ENCODE assay signal across 21 cellular contexts in genomic region chr15:79903626-79904025, GRCh38. TPM values are rescaled to one million over a fixed set of nuclear protein-coding genes. Genes with fewer than 3 reads are reported as not detected.
DNase-seq lines count a peak whose midpoint lies in the region; ATAC-seq, FAIRE-seq and TF ChIP-seq lines count a peak whose summit lies in the region.
"Had no signal": no experiment of that assay in that cellular context is flagged by ENCODE, and none has a peak within 500 bp of the region (broad histone marks: within the 10 kb centered on the region; RNA-seq: fewer than 3 reads in every experiment).

No MANE protein-coding gene starts in this region.

- H3K9ac ChIP-seq in mammary epithelial cell (ENCODE audit: insufficient read depth, low read length) (no peak overlapping the region), K562 (ENCODE audit: insufficient read depth in 1 of 2, low read depth in 2 of 2, low read length in 2 of 2) (no peak overlapping the region)
- H3K9ac ChIP-seq: SK-N-SH had no signal

- dilution Hi-C loops in mammary epithelial cell (cut with HindIII; ENCODE audit: low sequenced_read_pairs), result no loop called here

- in situ Hi-C loops in mammary epithelial cell (cut with MboI; ENCODE audit: low sequenced_read_pairs in 2 of 2), result no loop called here
- in situ Hi-C loops in SK-MEL-5 (cut with HindIII; ENCODE audit: low pct_unique_long_range_greater_than_20kb, low sequenced_read_pairs), result no loop called here
- in situ Hi-C loops in K562 (cut with MboI), result loop anchor here (5.0 kb wide), 1 partner anchor 89 kb away; no protein-coding TSS in a partner anchor

- DNase-seq in MCF 10A (ENCODE audit: unreplicated experiment) (no peak), mammary epithelial cell (no peak), SK-MEL-5 (ENCODE audit: low read depth, low spot score) (peak; percentile 66), K562 (ENCODE audit: extremely low read depth in 1 of 4, low spot score in 3 of 4) (no peak), NCI-H524 (lab: John Stamatoyannopoulos, UW) (no peak)
- no peak for DNase-seq in stimulated activated CD4-positive, alpha-beta T cell treated with anti-CD3 and anti-CD28 coated beads, Interleukin-1b, Interleukin-23, amount 100 ng/mL, for 48 hours
- DNase-seq: DMS 273 treated with DMSO at 0.1 percent for 48 hours, DND-41, H9, Kasumi-1, MM.1S, NCI-H1092, NCI-H1436 treated with DMSO at 0.1 percent for 48 hours, NCI-H2029, NCI-H510A, NCI-H774, SHP77, SK-N-SH had no signal

- H3K9me3 ChIP-seq in mammary epithelial cell (replicated peaks; ENCODE audit: insufficient read depth, low read length), result no peaks in the 10 kb centered on the region
- H3K9me3 ChIP-seq in K562 (replicated peaks; ENCODE audit: control insufficient read depth, insufficient read depth, low read depth, low read length), result no peaks in the 10 kb centered on the region
- H3K9me3 ChIP-seq: SK-N-SH had no signal

- H3K4me3 ChIP-seq in mammary epithelial cell (replicated peaks in 1 of 3; ENCODE audit: insufficient read depth in 1 of 3, low read depth in 2 of 3, low read length in 3 of 3) (no peak overlapping the region), K562 (no peak overlapping the region)

- H3K9me3 Mint-ChIP-seq in MCF 10A (ENCODE audit: unreplicated experiment), result no peaks in the 10 kb centered on the region
- H3K9me3 Mint-ChIP-seq: H9, IgD-negative memory B cell had no signal

- peak overlapping the region; percentile 37 for H3K27ac Mint-ChIP-seq in MCF 10A (ENCODE audit: low read depth, unreplicated experiment)

- no peaks in the 10 kb centered on the region for H3K9me1 ChIP-seq in K562 (ENCODE audit: control insufficient read depth, insufficient read depth, low read length)

- H4K20me1 ChIP-seq in mammary epithelial cell (ENCODE audit: insufficient read depth, low read length) (no peaks in the 10 kb centered on the region), K562 (replicated peaks; ENCODE audit: control insufficient read depth, insufficient read depth, low read length) (no peaks in the 10 kb centered on the region)

- no peak for TF ChIP-seq RAD21 in K562 (CRISPR knock-in tag; conservative IDR thresholded peaks at IDR 0.05 in 1 of 2, IDR thresholded peaks at IDR 0.05 in 1 of 2)

- TF ChIP-seq EP300 in K562 (IDR thresholded peaks at IDR 0.05; ENCODE audit: low read length), result no peak

- H3K27ac ChIP-seq in mammary epithelial cell (ENCODE audit: insufficient read depth, low read depth, low read length), result no peak overlapping the region
- H3K27ac ChIP-seq in K562 (ENCODE audit: extremely low read depth, low read depth, low read length), result no peak overlapping the region

- no peak for TF ChIP-seq CTCF in MCF 10A (IDR thresholded peaks at IDR 0.05; ENCODE audit: unreplicated experiment)
- TF ChIP-seq CTCF in mammary epithelial cell (conservative IDR thresholded peaks at IDR 0.05 in 1 of 2, IDR thresholded peaks at IDR 0.05 in 1 of 2; ENCODE audit: extremely low read depth in 1 of 2, insufficient read depth in 1 of 2, low read depth in 1 of 2, low read length in 2 of 2), result no peak
- no peak for TF ChIP-seq CTCF in K562 (IDR thresholded peaks at IDR 0.05 in 2 of 3, conservative IDR thresholded peaks at IDR 0.05 in 1 of 3; ENCODE audit: insufficient read depth in 2 of 3, low read depth in 1 of 3, low read length in 3 of 3)

- peaks cover 14% of the 10 kb centered on the region for H3K4me1 Mint-ChIP-seq in MCF 10A (ENCODE audit: insufficient read depth, unreplicated experiment)

- H3K27me3 Mint-ChIP-seq in MCF 10A (ENCODE audit: insufficient read depth, unreplicated experiment), result no peaks in the 10 kb centered on the region
- H3K27me3 Mint-ChIP-seq: IgD-negative memory B cell had no signal

- intact Hi-C loops in MCF 10A (cut with micrococcal nuclease) (no loop called here), mammary epithelial cell (cut with micrococcal nuclease) (no loop called here), K562 (cut with micrococcal nuclease) (no loop called here)

- peak; percentile 69 for FAIRE-seq in K562 (lab: Jason Lieb, UNC)
- FAIRE-seq: HTR-8/SVneo had no signal

- ATAC-seq in K562 (no peak), GM21825 (IDR thresholded peaks at IDR 0.05; ENCODE audit: unreplicated experiment) (no peak)

- H3K4me1 ChIP-seq in mammary epithelial cell (ENCODE audit: insufficient read depth, low read length) (no peaks in the 10 kb centered on the region), K562 (replicated peaks in 1 of 2; ENCODE audit: control insufficient read depth in 2 of 2, insufficient read depth in 2 of 2, low read length in 2 of 2) (no peaks in the 10 kb centered on the region; a peak in 2 of 5 replicates)

- no TSS peak for BruUV-seq in MCF 10A (replicated peaks; lab: Mats Ljungman, UMichigan)
- BruUV-seq in mammary epithelial cell (replicated peaks; lab: Mats Ljungman, UMichigan), result no TSS peak
- no TSS peak for BruUV-seq in K562 (replicated peaks; lab: Mats Ljungman, UMichigan)

- H3K4me2 ChIP-seq in mammary epithelial cell (ENCODE audit: insufficient read depth, low read depth, low read length) (no peak overlapping the region), K562 (ENCODE audit: insufficient read depth, low read length) (no peak overlapping the region)
- H3K4me2 ChIP-seq: SK-N-SH had no signal

- WGBS in mammary epithelial cell (ENCODE audit: low coverage, missing lambda C conversion rate), result 83% methylated on average over 1 of the region's 1 CpG
- 11% methylated on average over 1 of the region's 1 CpG for WGBS in K562 (ENCODE audit: insufficient coverage, low coverage, missing lambda C conversion rate)

- H3K79me2 ChIP-seq in mammary epithelial cell (ENCODE audit: insufficient read depth, low read length) (no peaks in the 10 kb centered on the region), K562 (ENCODE audit: control insufficient read depth, insufficient read depth, low read length) (no peaks in the 10 kb centered on the region)

- H3K4me3 Mint-ChIP-seq in MCF 10A (ENCODE audit: unreplicated experiment), result no peak overlapping the region
- H3K4me3 Mint-ChIP-seq: H9, IgD-negative memory B cell had no signal

- H3K36me3 ChIP-seq in mammary epithelial cell (ENCODE audit: insufficient read depth, low read length), result no peaks in the 10 kb centered on the region
- no peaks in the 10 kb centered on the region for H3K36me3 ChIP-seq in K562 (ENCODE audit: control insufficient read depth, insufficient read depth, low read length)

- H2AFZ ChIP-seq in mammary epithelial cell (ENCODE audit: low read depth, low read length) (no peak overlapping the region), K562 (ENCODE audit: low read depth, low read length) (no peak overlapping the region)

- no peaks in the 10 kb centered on the region for H3K36me3 Mint-ChIP-seq in MCF 10A (ENCODE audit: insufficient read depth, unreplicated experiment)

- POLR2A ChIA-PET in MCF 10A (lab: Yijun Ruan, JAX) (interaction anchor here (2.5 kb wide), 1 partner anchor 20 kb away, joined by 15 read pairs; no protein-coding TSS in a partner anchor), K562 (lab: Yijun Ruan, JAX) (interaction anchor here (0.8 kb wide), 1 partner anchor 12 kb away, joined by 3 read pairs; no protein-coding TSS in a partner anchor)

- TF ChIP-seq POLR2A in K562 (conservative IDR thresholded peaks at IDR 0.05), result no peak

- CTCF ChIA-PET in MCF 10A (lab: Yijun Ruan, JAX) (interaction anchor here (0.6 kb wide), 2 partner anchors 45 to 89 kb away, joined by 3 read pairs; no protein-coding TSS in a partner anchor), mammary epithelial cell (lab: Charles Lee; ENCODE audit: low non-redundant PET) (no interaction called here), K562 (lab: Yijun Ruan, JAX; ENCODE audit: low intra/inter-chr PET ratio) (no interaction called here)

- H3K27me3 ChIP-seq in mammary epithelial cell (ENCODE audit: insufficient read depth, low read length) (no peaks in the 10 kb centered on the region), K562 (ENCODE audit: control insufficient read depth in 2 of 2, insufficient read depth in 2 of 2, low read length in 2 of 2) (no peaks in the 10 kb centered on the region)

TF ChIP-seq in K562, 482 proteins besides CTCF, POLR2A, EP300 and RAD21 (continues in another document):
- TF ChIP-seq HDAC3 (IDR thresholded peaks at IDR 0.05; ENCODE audit: borderline replicate concordance, partially characterized antibody), result no peak
- no peak for TF ChIP-seq SRF (CRISPR knock-in tag; IDR thresholded peaks at IDR 0.05)
- no peak for TF ChIP-seq CXXC5 (CRISPR knock-in tag; IDR thresholded peaks at IDR 0.05)
- no peak for TF ChIP-seq IRF2 (CRISPR knock-in tag; IDR thresholded peaks at IDR 0.05)

RNA-seq across cellular contexts. Expression of gene MTHFS, which starts 6.8 kb away (rescaled TPM):
- 28.5 and 34.5 TPM in 2 replicates for total RNA-seq in MCF 10A (2022)
- 10 to 100 TPM; 21.7 to 32.8 TPM for total RNA-seq in mammary epithelial cell
- 39.0 TPM for polyA plus RNA-seq in mammary epithelial cell
- polyA minus RNA-seq in mammary epithelial cell, result 2.7 TPM
- total RNA-seq in SK-MEL-5 (2014; rRNA removed; shearing (Covaris generic)), result 76.4 and 89.9 TPM in 2 replicates
- polyA plus RNA-seq in SK-MEL-5 (2015; cell fraction: cytosol; rRNA removed), result 46.6 and 66.1 TPM in 2 replicates
- 6.7 and 15.1 TPM in 2 replicates for polyA plus RNA-seq in SK-MEL-5 (2015; cell fraction: nucleus; rRNA removed)
- total RNA-seq in K562 (2011; cell fraction: chromatin; rRNA removed; ENCODE audit: low replicate concordance), result 20.4 and 22.1 TPM in 2 replicates
- total RNA-seq in K562 (2011; cell fraction: nucleolus; rRNA removed), result 16.0 and 20.5 TPM in 2 replicates
- 15.7 and 21.0 TPM in 2 replicates for total RNA-seq in K562 (2011; cell fraction: nucleoplasm; rRNA removed)
- 31.2 and 32.9 TPM in 2 replicates for total RNA-seq in K562 (2014; rRNA removed)
- 36.8 and 43.6 TPM in 2 replicates for total RNA-seq in K562 (2014; rRNA removed; fragmentation: Illumina TruSeq; extraction: Trizol)
- 42.9 and 44.1 TPM in 2 replicates for total RNA-seq in K562 (2015; rRNA removed; fragmentation: Illumina TruSeq; extraction: Trizol)
- 41.7 and 45.1 TPM in 2 replicates for total RNA-seq in K562 (2021)
- polyA plus RNA-seq in K562 (2011; rRNA removed), result 56.7 and 72.8 TPM in 2 replicates
- 40.7 and 46.8 TPM in 2 replicates for polyA plus RNA-seq in K562 (2011; cell fraction: cytosol; rRNA removed)
- polyA plus RNA-seq in K562 (2011; cell fraction: nucleus; rRNA removed), result 11.4 and 17.9 TPM in 2 replicates
- 57.3 and 76.8 TPM in 2 replicates for polyA plus RNA-seq in K562 (2012)
- polyA plus RNA-seq in K562 (2014; fragmentation: Illumina TruSeq; extraction: Trizol), result 39.6 and 52.6 TPM in 2 replicates
- polyA plus RNA-seq in K562 (2014; fragmentation: Nextera tagmentation; extraction: Ambion mirVana), result 10 to 100 TPM; 17.8 to 23.6 TPM
- 79.3 and 86.3 TPM in 2 replicates for polyA plus RNA-seq in K562 (2014; rRNA removed)
- polyA minus RNA-seq in K562 (2011; rRNA and poly(A)+ RNA removed), result 23.4 and 27.9 TPM in 2 replicates
- polyA minus RNA-seq in K562 (2011; cell fraction: cytosol; rRNA and poly(A)+ RNA removed), result 14.5 and 21.0 TPM in 2 replicates
- 12.8 and 16.1 TPM in 2 replicates for polyA minus RNA-seq in K562 (2011; cell fraction: nucleus; rRNA and poly(A)+ RNA removed)
